11 cellular contexts compared by ENCODE assay signal in the genomic region with DNA sequence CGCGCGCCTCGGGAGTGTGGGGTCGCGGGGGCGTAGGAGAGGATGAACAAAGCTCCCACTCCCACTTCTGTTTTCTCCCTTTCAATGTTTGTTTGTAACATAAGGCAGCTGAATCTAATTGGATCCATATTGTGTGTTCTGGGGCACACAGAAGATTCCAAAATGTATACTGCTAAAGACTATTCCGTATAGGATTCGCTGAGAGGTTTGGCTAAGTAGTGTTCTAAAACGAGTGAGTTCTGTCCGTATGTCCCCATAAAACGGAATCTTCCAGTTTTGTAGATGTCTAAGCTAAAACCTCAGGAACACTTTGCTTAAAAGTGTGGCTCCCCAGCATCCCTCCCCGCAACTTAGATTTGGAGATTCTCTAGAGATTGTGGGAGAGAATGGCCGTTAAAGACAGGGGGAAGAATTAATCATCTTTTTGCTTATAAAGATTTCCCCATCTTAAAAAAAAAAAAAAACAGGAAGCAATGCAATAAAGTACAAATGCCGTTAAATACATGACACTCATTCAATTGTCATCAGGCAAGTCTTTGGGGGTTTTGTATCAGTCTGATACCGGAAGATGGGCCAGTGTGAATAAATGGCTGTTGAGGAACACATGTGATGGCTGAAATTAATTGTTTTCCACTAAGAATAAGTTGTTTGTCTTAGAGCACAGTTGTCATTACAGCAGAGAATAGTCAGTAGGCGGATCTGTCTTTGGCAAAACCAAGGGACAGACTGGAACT. TPM values are rescaled to one million over a fixed set of nuclear protein-coding genes. Genes with fewer than 3 reads are reported as not detected.
A peak's percentile ranks its signal among the peaks of the same experiment; 100 is the strongest.
DNase-seq lines count a peak whose midpoint lies in the region; ATAC-seq, FAIRE-seq and TF ChIP-seq lines count a peak whose summit lies in the region.
"Had no signal": no experiment of that assay in that cellular context is flagged by ENCODE, and none has a peak within 500 bp of the region (broad histone marks: within the 10 kb centered on the region; RNA-seq: fewer than 3 reads in every experiment).

No MANE protein-coding gene starts in this region.

- intact Hi-C loops in heart left ventricle (cut with DNase I), result loop anchor here in 3 of 10 donors (5.0 to 10.0 kb wide), 2 partner anchors 46 to 54 kb away; no protein-coding TSS in a partner anchor
- intact Hi-C loops in cardiac septum (cut with DNase I), result no loop called here

- peaks cover 65% of the 10 kb centered on the region for H3K27me3 Mint-ChIP-seq in mesothelial cell of epicardium (ENCODE audit: low read depth)

- no peak for DNase-seq in heart left ventricle
- DNase-seq in cardiac septum (ENCODE audit: low spot score), result no peak
- DNase-seq in brain microvascular endothelial cell, result no peak
- no peak for DNase-seq in mesothelial cell of epicardium (ENCODE audit: low spot score in 2 of 2, unreplicated experiment in 2 of 2)
- DNase-seq in urothelium cell line (ENCODE audit: low spot score), result no peak
- DNase-seq in NCI-H2196 (lab: John Stamatoyannopoulos, UW; ENCODE audit: unreplicated experiment), result no peak
- DNase-seq in NCI-H146 treated with DMSO at 0.1 percent for 48 hours (lab: John Stamatoyannopoulos, UW; ENCODE audit: unreplicated experiment), result no peak
- no peak for DNase-seq in NCI-H2029 (lab: John Stamatoyannopoulos, UW)
- DNase-seq: DND-41; effector CD8-positive, alpha-beta T cell had no signal

- H3K36me3 ChIP-seq in heart left ventricle, result peaks cover 0 to 20% (median 0%) of the 10 kb centered on the region in 9 donors
- no peaks in the 10 kb centered on the region for H3K36me3 ChIP-seq in brain microvascular endothelial cell (replicated peaks)

- H3K4me1 ChIP-seq in heart left ventricle, result peaks cover 0 to 50% (median 14%) of the 10 kb centered on the region in 12 donors

- no peaks in the 10 kb centered on the region for H3K9me3 Mint-ChIP-seq in mesothelial cell of epicardium

- no peak for TF ChIP-seq CTCF in heart left ventricle (IDR thresholded peaks at IDR 0.05)
- no peak for TF ChIP-seq CTCF in brain microvascular endothelial cell (IDR thresholded peaks at IDR 0.05; ENCODE audit: low read depth, low read length, missing control alignments)
- TF ChIP-seq CTCF in mesothelial cell of epicardium (IDR thresholded peaks at IDR 0.05; ENCODE audit: unreplicated experiment), result no peak

- H3K27me3 ChIP-seq in heart left ventricle (peaks cover 0 to 36% (median 17%) of the 10 kb centered on the region in 9 donors), brain microvascular endothelial cell (replicated peaks) (no peaks in the 10 kb centered on the region)

- peak overlapping the region; percentile 48 to 82 (median 62) for H3K4me3 ChIP-seq in heart left ventricle
- peak overlapping the region; percentile 44 for H3K4me3 ChIP-seq in brain microvascular endothelial cell (ENCODE audit: low read depth, low read length)

- in situ Hi-C loops in brain microvascular endothelial cell (cut with HindIII; ENCODE audit: low pct_ligation_motif_present, low sequenced_read_pairs), result no loop called here

- peak; percentile 96 for FAIRE-seq in urothelium cell line (lab: Jason Lieb, UNC)
- FAIRE-seq: RCC 7860 had no signal

- no peak for TF ChIP-seq POLR2A in heart left ventricle (IDR thresholded peaks at IDR 0.05)

- no peak for ATAC-seq in heart left ventricle

- 5 to 9% (median 6%) methylated on average over 17 of the region's 17 CpGs for WGBS in heart left ventricle, 4 donors

- H3K27ac ChIP-seq in heart left ventricle (peak overlapping the region in 10 of 12 donors; percentile 26 to 93 (median 74)), brain microvascular endothelial cell (no peak overlapping the region)

- no peaks in the 10 kb centered on the region for H3K36me3 Mint-ChIP-seq in mesothelial cell of epicardium

- H3K4me3 Mint-ChIP-seq in mesothelial cell of epicardium, result peak overlapping the region; percentile 79

- no peaks in the 10 kb centered on the region for H3K9me3 ChIP-seq in heart left ventricle

- H3K4me1 Mint-ChIP-seq in mesothelial cell of epicardium, result peaks cover 19% of the 10 kb centered on the region

- peak overlapping the region; percentile 21 for H3K27ac Mint-ChIP-seq in mesothelial cell of epicardium

RNA-seq across cellular contexts. Expression of gene EMILIN2, which starts 1.5 kb away (rescaled TPM):
- 10 to 100 TPM; 17.8 to 71.3 (median 22.6) TPM for total RNA-seq in heart left ventricle
- polyA plus RNA-seq in heart left ventricle, result 10 to 100 TPM; 14.4 to 38.2 TPM
- 11.1 TPM for total RNA-seq in cardiac septum
- total RNA-seq in mesothelial cell of epicardium, result 30.2 to 31.3 TPM (median 30.2 TPM) in 3 replicates
